In genomic region chr12:91309450-91309849, GRCh38 we compare ENCODE assay signal across 33 cellular contexts.
"Had no signal": no experiment of that assay in that cellular context is flagged by ENCODE, and none has a peak within 500 bp of the region (broad histone marks: within the 10 kb centered on the region; RNA-seq: fewer than 3 reads in every experiment).

No MANE protein-coding gene starts in this region.

- ATAC-seq: activated CD4-positive, alpha-beta T cell treated with anti-CD3 and anti-CD28 coated beads for 36 hours; activated CD8-positive, alpha-beta memory T cell treated with anti-CD3 and anti-CD28 coated beads, Interleukin-2, amount 10 ng/mL, durations not matched to agents 7 days and 5 days; activated CD8-positive, alpha-beta T cell treated with anti-CD3 and anti-CD28 coated beads, Interleukin-2, amount 10 ng/mL, durations not matched to agents 7 days and 5 days; activated naive CD8-positive, alpha-beta T cell treated with anti-CD3 and anti-CD28 coated beads, Interleukin-2, amount 50 U/mL, for 24 hours; effector memory CD8-positive, alpha-beta T cell; foreskin keratinocyte; gastrocnemius medialis; heart left ventricle had no signal

- H3K27ac ChIP-seq: ascending aorta, breast epithelium, cardiac muscle cell, coronary artery, esophagus muscularis mucosa, foreskin keratinocyte, gastrocnemius medialis had no signal

- H3K36me3 ChIP-seq: ascending aorta, breast epithelium, cardiac muscle cell, esophagus muscularis mucosa, gastrocnemius medialis, heart left ventricle had no signal

- H3K4me1 Mint-ChIP-seq: activated CD4-positive, alpha-beta T cell treated with anti-CD3 and anti-CD28 coated beads for 36 hours; activated CD4-positive, alpha-beta T cell treated with anti-CD3 and anti-CD28 coated beads, Interleukin-2, amount 10 ng/mL, durations not matched to agents 24 days and 14 days; activated CD8-positive, alpha-beta memory T cell treated with anti-CD3 and anti-CD28 coated beads, Interleukin-2, amount 10 ng/mL, durations not matched to agents 7 days and 5 days; activated naive CD4-positive, alpha-beta T cell treated with anti-CD3 and anti-CD28 coated beads, Interleukin-2, amount 50 U/mL, for 24 hours; activated naive CD8-positive, alpha-beta T cell treated with anti-CD3 and anti-CD28 coated beads for 36 hours; activated naive CD8-positive, alpha-beta T cell treated with anti-CD3 and anti-CD28 coated beads, Interleukin-2, amount 50 U/mL, for 24 hours; central memory CD8-positive, alpha-beta T cell had no signal

- DNase-seq: activated CD4-positive, alpha-beta memory T cell treated with anti-CD3 and anti-CD28 coated beads for 36 hours; activated CD4-positive, alpha-beta T cell treated with anti-CD3 and anti-CD28 coated beads for 36 hours; activated CD4-positive, alpha-beta T cell treated with anti-CD3 and anti-CD28 coated beads, Interleukin-2, amount 10 ng/mL, durations not matched to agents 24 days and 14 days; activated CD4-positive, CD25-positive, alpha-beta regulatory T cell; activated CD4-positive, CD25-positive, alpha-beta regulatory T cell treated with anti-CD3 and anti-CD28 coated beads, Interleukin-2, amount 50 U/mL, for 72 hours; activated CD8-positive, alpha-beta memory T cell treated with anti-CD3 and anti-CD28 coated beads, Interleukin-2, amount 10 ng/mL, durations not matched to agents 7 days and 5 days; activated CD8-positive, alpha-beta memory T cell treated with anti-CD3 and anti-CD28 coated beads, Interleukin-2, amount 50 U/mL, for 4 hours; activated CD8-positive, alpha-beta T cell treated with anti-CD3 and anti-CD28 coated beads, Interleukin-2, amount 10 ng/mL, durations not matched to agents 7 days and 5 days; activated effector memory CD4-positive, alpha-beta T cell treated with anti-CD3 and anti-CD28 coated beads, Interleukin-2, amount 50 U/mL, for 16 hours; activated naive CD4-positive, alpha-beta T cell treated with anti-CD3 and anti-CD28 coated beads for 36 hours; activated naive CD8-positive, alpha-beta T cell treated with anti-CD3 and anti-CD28 coated beads for 36 hours; activated naive CD8-positive, alpha-beta T cell treated with anti-CD3 and anti-CD28 coated beads, Interleukin-2, amount 50 U/mL, for 24 hours; activated T-cell treated with anti-CD3 and anti-CD28 coated beads, Interleukin-2, amount 50 U/mL, for 1 hour; activated T-cell treated with anti-CD3 and anti-CD28 coated beads, Interleukin-2, amount 50 U/mL, for 48 hours; dermis blood vessel endothelial cell; effector CD4-positive, alpha-beta T cell; effector memory CD8-positive, alpha-beta T cell; erythroblast; foreskin keratinocyte; gastrocnemius medialis; glutamatergic neuron; heart left ventricle; T-helper 2 cell had no signal

- H3K9me3 ChIP-seq: ascending aorta, esophagus muscularis mucosa, gastrocnemius medialis, heart left ventricle had no signal

- H3K27ac Mint-ChIP-seq: activated CD4-positive, alpha-beta memory T cell treated with anti-CD3 and anti-CD28 coated beads for 36 hours; activated CD4-positive, alpha-beta T cell treated with anti-CD3 and anti-CD28 coated beads for 36 hours; activated CD4-positive, alpha-beta T cell treated with anti-CD3 and anti-CD28 coated beads, Interleukin-2, amount 10 ng/mL, durations not matched to agents 24 days and 14 days; activated CD8-positive, alpha-beta memory T cell treated with anti-CD3 and anti-CD28 coated beads, Interleukin-2, amount 10 ng/mL, durations not matched to agents 7 days and 5 days; activated CD8-positive, alpha-beta T cell treated with anti-CD3 and anti-CD28 coated beads, Interleukin-2, amount 10 ng/mL, durations not matched to agents 7 days and 5 days; activated naive CD4-positive, alpha-beta T cell treated with anti-CD3 and anti-CD28 coated beads for 36 hours; activated naive CD4-positive, alpha-beta T cell treated with anti-CD3 and anti-CD28 coated beads, Interleukin-2, amount 50 U/mL, for 24 hours; activated naive CD8-positive, alpha-beta T cell treated with anti-CD3 and anti-CD28 coated beads for 36 hours; activated naive CD8-positive, alpha-beta T cell treated with anti-CD3 and anti-CD28 coated beads, Interleukin-2, amount 50 U/mL, for 24 hours; activated T-helper 1 cell treated with anti-CD3 and anti-CD28 coated beads, Interleukin-12 subunit alpha, Interleukin-12 subunit beta, Interleukin-2, Interleukin-4 antibody, amounts not matched to agents 30 ng/mL and 10 ng/mL and 1 ng/mL, durations not matched to agents 14 hours and 24 hours and 36 hours; activated T-helper 2 cell treated with anti-CD3 and anti-CD28 coated beads, Interferon-gamma antibody, Interleukin-2, Interleukin-4, amounts not matched to agents 10 μg/mL and 5 μg/mL and 100 μg/mL, durations not matched to agents 14 hours and 24 hours and 36 hours; effector memory CD8-positive, alpha-beta T cell had no signal

- H3K4me1 ChIP-seq: ascending aorta, breast epithelium, esophagus muscularis mucosa, foreskin keratinocyte, gastrocnemius medialis had no signal

- H3K4me3 ChIP-seq: ascending aorta, breast epithelium, cardiac muscle cell, coronary artery, esophagus muscularis mucosa, gastrocnemius medialis, heart left ventricle had no signal

- H3K9me3 Mint-ChIP-seq: activated CD4-positive, alpha-beta memory T cell treated with anti-CD3 and anti-CD28 coated beads for 36 hours; activated CD4-positive, alpha-beta T cell treated with anti-CD3 and anti-CD28 coated beads, Interleukin-2, amount 10 ng/mL, durations not matched to agents 24 days and 14 days; activated naive CD4-positive, alpha-beta T cell treated with anti-CD3 and anti-CD28 coated beads, Interleukin-2, amount 50 U/mL, for 24 hours; activated naive CD8-positive, alpha-beta T cell treated with anti-CD3 and anti-CD28 coated beads for 36 hours; activated naive CD8-positive, alpha-beta T cell treated with anti-CD3 and anti-CD28 coated beads, Interleukin-2, amount 50 U/mL, for 24 hours; activated T-helper 1 cell treated with anti-CD3 and anti-CD28 coated beads, Interleukin-12 subunit alpha, Interleukin-12 subunit beta, Interleukin-2, Interleukin-4 antibody, amounts not matched to agents 30 ng/mL and 10 ng/mL and 1 ng/mL, durations not matched to agents 14 hours and 24 hours and 36 hours; activated T-helper 2 cell treated with anti-CD3 and anti-CD28 coated beads, Interferon-gamma antibody, Interleukin-2, Interleukin-4, amounts not matched to agents 10 μg/mL and 5 μg/mL and 100 μg/mL, durations not matched to agents 14 hours and 24 hours and 36 hours had no signal

- H3K4me3 Mint-ChIP-seq: activated CD4-positive, alpha-beta memory T cell treated with anti-CD3 and anti-CD28 coated beads for 36 hours; activated CD4-positive, alpha-beta T cell treated with anti-CD3 and anti-CD28 coated beads for 36 hours; activated CD4-positive, alpha-beta T cell treated with anti-CD3 and anti-CD28 coated beads, Interleukin-2, amount 10 ng/mL, durations not matched to agents 24 days and 14 days; activated CD8-positive, alpha-beta memory T cell treated with anti-CD3 and anti-CD28 coated beads, Interleukin-2, amount 10 ng/mL, durations not matched to agents 7 days and 5 days; activated CD8-positive, alpha-beta T cell treated with anti-CD3 and anti-CD28 coated beads, Interleukin-2, amount 10 ng/mL, durations not matched to agents 7 days and 5 days; activated naive CD4-positive, alpha-beta T cell treated with anti-CD3 and anti-CD28 coated beads for 36 hours; activated naive CD4-positive, alpha-beta T cell treated with anti-CD3 and anti-CD28 coated beads, Interleukin-2, amount 50 U/mL, for 24 hours; activated naive CD8-positive, alpha-beta T cell treated with anti-CD3 and anti-CD28 coated beads for 36 hours; activated naive CD8-positive, alpha-beta T cell treated with anti-CD3 and anti-CD28 coated beads, Interleukin-2, amount 50 U/mL, for 24 hours; activated T-helper 1 cell treated with anti-CD3 and anti-CD28 coated beads, Interleukin-12 subunit alpha, Interleukin-12 subunit beta, Interleukin-2, Interleukin-4 antibody, amounts not matched to agents 30 ng/mL and 10 ng/mL and 1 ng/mL, durations not matched to agents 14 hours and 24 hours and 36 hours; brain; central memory CD8-positive, alpha-beta T cell; effector memory CD8-positive, alpha-beta T cell had no signal

- H3K36me3 Mint-ChIP-seq: activated CD4-positive, alpha-beta memory T cell treated with anti-CD3 and anti-CD28 coated beads for 36 hours; activated CD8-positive, alpha-beta memory T cell treated with anti-CD3 and anti-CD28 coated beads, Interleukin-2, amount 10 ng/mL, durations not matched to agents 7 days and 5 days; activated naive CD4-positive, alpha-beta T cell treated with anti-CD3 and anti-CD28 coated beads, Interleukin-2, amount 50 U/mL, for 24 hours; activated naive CD8-positive, alpha-beta T cell treated with anti-CD3 and anti-CD28 coated beads for 36 hours; brain had no signal

- H3K27me3 ChIP-seq: ascending aorta, breast epithelium, cardiac muscle cell, esophagus muscularis mucosa, foreskin keratinocyte, gastrocnemius medialis, heart left ventricle had no signal

- H3K27me3 Mint-ChIP-seq: activated CD4-positive, alpha-beta T cell treated with anti-CD3 and anti-CD28 coated beads, Interleukin-2, amount 10 ng/mL, durations not matched to agents 24 days and 14 days; activated CD8-positive, alpha-beta memory T cell treated with anti-CD3 and anti-CD28 coated beads, Interleukin-2, amount 10 ng/mL, durations not matched to agents 7 days and 5 days had no signal
